In the genomic region with DNA sequence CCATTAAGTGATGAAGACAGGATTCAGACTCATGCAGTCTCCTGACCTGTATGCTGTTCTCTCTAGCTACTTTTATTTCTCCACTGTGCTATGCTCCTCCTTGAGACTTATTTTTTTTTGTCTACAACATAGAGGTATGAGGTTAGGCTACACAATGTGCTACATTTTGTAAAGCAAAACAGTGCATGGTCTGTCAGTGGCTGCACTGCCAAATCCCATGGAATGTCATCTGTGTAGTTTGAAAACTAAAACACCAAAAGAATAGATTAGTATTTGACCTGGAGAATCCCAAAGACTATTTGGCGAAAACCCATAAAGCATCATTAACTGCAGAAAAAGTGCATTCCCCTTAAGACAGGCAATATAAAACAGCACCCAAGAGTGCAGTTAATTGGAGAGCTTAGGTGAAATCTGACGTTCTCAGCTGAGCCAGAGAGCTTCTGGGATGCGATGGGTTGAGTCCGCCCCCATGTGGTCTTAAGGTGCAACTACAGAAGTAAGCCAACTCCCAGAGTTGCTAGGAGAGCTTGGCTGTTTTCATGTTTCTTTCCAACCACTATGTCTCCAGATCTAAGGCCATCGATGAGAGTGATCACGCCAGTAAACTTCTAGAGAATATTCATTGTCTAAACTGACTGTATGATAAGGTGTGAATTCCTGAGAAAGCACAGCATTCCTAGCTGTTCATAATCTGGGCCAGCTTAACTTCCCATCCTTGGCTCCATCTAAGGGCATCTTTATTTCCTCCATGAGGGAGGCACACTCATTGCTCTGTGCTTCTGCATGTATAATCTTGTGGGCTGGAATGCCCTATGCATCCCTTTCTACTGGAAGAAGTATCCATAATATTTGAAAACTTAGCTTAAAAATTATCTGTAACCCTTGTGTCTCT, we compare ENCODE assay signal across 8 cellular contexts. TPM values are rescaled to one million over a fixed set of nuclear protein-coding genes. Genes with fewer than 3 reads are reported as not detected.
DNase-seq lines count a peak whose midpoint lies in the region; ATAC-seq, FAIRE-seq and TF ChIP-seq lines count a peak whose summit lies in the region.

No MANE protein-coding gene starts in this region.

- H3K9me1 ChIP-seq in endothelial cell of umbilical vein (replicated peaks; ENCODE audit: control insufficient read depth, extremely low read depth, insufficient read depth, low read length): no peaks in the 10 kb centered on the region

- DNase-seq in COLO668 (lab: John Stamatoyannopoulos, UW; ENCODE audit: unreplicated experiment) (peak; percentile 69), GM19238 (ENCODE audit: insufficient read length, low spot score) (peak; percentile 42), NCI-H446 (lab: John Stamatoyannopoulos, UW) (peak; percentile 66 to 79), endothelial cell of umbilical vein (ENCODE audit: low read depth, low spot score) (peak; percentile 67), middle frontal gyrus (ENCODE audit: extremely low spot score, low spot score) (peak; percentile 32), superior temporal gyrus (ENCODE audit: extremely low spot score) (peak; percentile 95)
- DNase-seq in activated CD4-positive, alpha-beta T cell treated with anti-CD3 and anti-CD28 coated beads, Interleukin-2, amount 50 U/mL, for 1 hour: peak; percentile 30

- H3K27ac ChIP-seq in endothelial cell of umbilical vein (ENCODE audit: insufficient read depth, low read depth, low read length): no peak overlapping the region

- H3K4me2 ChIP-seq in endothelial cell of umbilical vein (ENCODE audit: insufficient read depth, low read length): no peak overlapping the region

- TF ChIP-seq CTCF in endothelial cell of umbilical vein (IDR thresholded peaks at IDR 0.05; ENCODE audit: extremely low read depth in 1 of 2, insufficient read depth in 1 of 2, low read depth in 1 of 2, low read length in 2 of 2): peak; percentile 84 to 85

- TF ChIP-seq POLR2A in endothelial cell of umbilical vein (IDR thresholded peaks at IDR 0.05; ENCODE audit: low read depth, low read length): no peak

- no peak overlapping the region for H3K9ac ChIP-seq in endothelial cell of umbilical vein (replicated peaks; ENCODE audit: extremely low read depth, insufficient read depth, low read length)

- peaks cover 0 to 10% of the 10 kb centered on the region in 2 experiments for H3K27me3 ChIP-seq in endothelial cell of umbilical vein (ENCODE audit: control insufficient read depth in 2 of 2, insufficient read depth in 2 of 2, low read length in 2 of 2)

- no peaks in the 10 kb centered on the region for H4K20me1 ChIP-seq in endothelial cell of umbilical vein (replicated peaks; ENCODE audit: control insufficient read depth, extremely low read depth, insufficient read depth, low read length)

- no peak overlapping the region for H3K4me3 ChIP-seq in endothelial cell of umbilical vein (replicated peaks in 1 of 3; ENCODE audit: insufficient read depth in 1 of 3, low read depth in 1 of 3, low read length in 3 of 3)

- no TSS peak for BruUV-seq in endothelial cell of umbilical vein (replicated peaks; lab: Mats Ljungman, UMichigan)

- H3K9me3 ChIP-seq in endothelial cell of umbilical vein (replicated peaks; ENCODE audit: control insufficient read depth, insufficient read depth, low read length): no peaks in the 10 kb centered on the region

- H3K79me2 ChIP-seq in endothelial cell of umbilical vein (ENCODE audit: control insufficient read depth, insufficient read depth, low read length): no peaks in the 10 kb centered on the region

- peak; percentile 88 for FAIRE-seq in endothelial cell of umbilical vein (lab: Jason Lieb, UNC)

- peak; percentile 94 for ATAC-seq in HG03159 (IDR thresholded peaks at IDR 0.05; ENCODE audit: unreplicated experiment)

- dilution Hi-C loops in endothelial cell of umbilical vein (cut with MboI; ENCODE audit: extremely low pct_ligation_motif_present, low sequenced_read_pairs): no loop called here

- intact Hi-C loops in endothelial cell of umbilical vein (cut with micrococcal nuclease): loop anchor here (1.0 to 5.0 kb wide), 5 partner anchors 44 to 1431 kb away; no protein-coding TSS in a partner anchor

- H3K36me3 ChIP-seq in endothelial cell of umbilical vein (ENCODE audit: control insufficient read depth in 2 of 2, extremely low read depth in 1 of 2, insufficient read depth in 2 of 2, low read length in 2 of 2): no peaks in the 10 kb centered on the region

- no peaks in the 10 kb centered on the region for H3K4me1 ChIP-seq in endothelial cell of umbilical vein (ENCODE audit: control insufficient read depth, extremely low read depth, insufficient read depth, low read length)

- CTCF ChIA-PET in endothelial cell of umbilical vein (lab: Charles Lee): interaction anchor here (0.5 to 3.8 kb wide), 57 partner anchors 9 to 1433 kb away, joined by 3 to 366 read pairs (median 5); a partner anchor contains a TSS

- POLR2A ChIA-PET in endothelial cell of umbilical vein (lab: Charles Lee): no interaction called here

- H2AFZ ChIP-seq in endothelial cell of umbilical vein (ENCODE audit: low read depth, low read length): no peak overlapping the region

TF ChIP-seq in endothelial cell of umbilical vein, 7 proteins besides CTCF, POLR2A, EP300 and RAD21:
- TF ChIP-seq GATA2 (IDR thresholded peaks at IDR 0.05; ENCODE audit: insufficient read depth, insufficient read length, low read depth, low read length) (no peak), JUN (IDR thresholded peaks at IDR 0.05; ENCODE audit: borderline replicate concordance, insufficient read depth, insufficient read length, low read depth) (no peak)
TF ChIP-seq in endothelial cell of umbilical vein: peak in this region for 0.

RNA-seq across cellular contexts. Expression of a gene that starts 20.7 kb away (rescaled TPM):
- 0.18 and 0.27 TPM in 2 replicates for total RNA-seq in endothelial cell of umbilical vein
- polyA plus RNA-seq in endothelial cell of umbilical vein: 0.06 TPM in 2 replicates
- polyA plus RNA-seq in endothelial cell of umbilical vein (2011; cell fraction: cytosol; rRNA removed): 0.12 and 0.16 TPM in 2 replicates
- polyA plus RNA-seq in endothelial cell of umbilical vein (2011; cell fraction: nucleus; rRNA removed): 0.20 and 0.54 TPM in 2 replicates
- not detected in 2 replicates for polyA plus RNA-seq in endothelial cell of umbilical vein (2012)
- polyA minus RNA-seq in endothelial cell of umbilical vein: not detected in 2 replicates
- not detected for polyA minus RNA-seq in endothelial cell of umbilical vein (2011; cell fraction: cytosol; rRNA and poly(A)+ RNA removed)
- polyA minus RNA-seq in endothelial cell of umbilical vein (2011; cell fraction: nucleus; rRNA and poly(A)+ RNA removed): not detected in 2 replicates

Comparison
In these comparisons a context has a peak if more than half of its experiments do, and no peak if none do; other contexts are left out.
1. DNase-seq: peak in every context shown above with its lines; median percentile 95 in superior temporal gyrus; 72 in NCI-H446; 69 in COLO668; 67 in endothelial cell of umbilical vein; 42 in GM19238; 32 in middle frontal gyrus; 30 in activated CD4-positive, alpha-beta T cell treated with anti-CD3 and anti-CD28 coated beads, Interleukin-2, amount 50 U/mL, for 1 hour.